26 cellular contexts compared by ENCODE assay signal in genomic region chr18:51250006-51250405, GRCh38.
"Had no signal": no experiment of that assay in that cellular context is flagged by ENCODE, and none has a peak within 500 bp of the region (broad histone marks: within the 10 kb centered on the region; RNA-seq: fewer than 3 reads in every experiment).

No MANE protein-coding gene starts in this region.

- H3K9ac ChIP-seq: SK-N-SH had no signal

- H3K9me3 ChIP-seq: breast epithelium, SK-N-SH had no signal

- H3K4me3 ChIP-seq: breast epithelium had no signal

- H3K27ac ChIP-seq: breast epithelium, VCaP had no signal

- ATAC-seq: activated CD4-positive, alpha-beta T cell treated with anti-CD3 and anti-CD28 coated beads for 36 hours; activated T-cell treated with anti-CD3 and anti-CD28 coated beads, Interleukin-2, amount 50 U/mL, for 72 hours; Panc1; Right ventricle myocardium inferior had no signal

- H3K36me3 ChIP-seq: breast epithelium had no signal

- H3K9me3 Mint-ChIP-seq: activated CD4-positive, alpha-beta memory T cell treated with anti-CD3 and anti-CD28 coated beads, Interleukin-2, amount 10 ng/mL, durations not matched to agents 7 days and 5 days; activated naive CD4-positive, alpha-beta T cell treated with anti-CD3 and anti-CD28 coated beads, Interleukin-2, amount 10 ng/mL, durations not matched to agents 7 days and 5 days; activated naive CD8-positive, alpha-beta T cell treated with anti-CD3 and anti-CD28 coated beads for 36 hours; activated T-helper 2 cell treated with anti-CD3 and anti-CD28 coated beads, Interferon-gamma antibody, Interleukin-2, Interleukin-4, amounts not matched to agents 10 μg/mL and 5 μg/mL and 100 μg/mL, durations not matched to agents 14 hours and 24 hours and 36 hours had no signal

- H3K27ac Mint-ChIP-seq: activated CD4-positive, alpha-beta memory T cell treated with anti-CD3 and anti-CD28 coated beads, Interleukin-2, amount 10 ng/mL, durations not matched to agents 7 days and 5 days; activated CD4-positive, alpha-beta T cell treated with anti-CD3 and anti-CD28 coated beads for 36 hours; activated naive CD4-positive, alpha-beta T cell treated with anti-CD3 and anti-CD28 coated beads, Interleukin-2, amount 10 ng/mL, durations not matched to agents 7 days and 5 days; activated naive CD8-positive, alpha-beta T cell treated with anti-CD3 and anti-CD28 coated beads for 36 hours; activated T-cell treated with anti-CD3 and anti-CD28 coated beads, Interleukin-2, amount 50 U/mL, for 72 hours; activated T-helper 2 cell treated with anti-CD3 and anti-CD28 coated beads, Interferon-gamma antibody, Interleukin-2, Interleukin-4, amounts not matched to agents 10 μg/mL and 5 μg/mL and 100 μg/mL, durations not matched to agents 14 hours and 24 hours and 36 hours had no signal

- H3K4me3 Mint-ChIP-seq: activated CD4-positive, alpha-beta memory T cell treated with anti-CD3 and anti-CD28 coated beads, Interleukin-2, amount 10 ng/mL, durations not matched to agents 7 days and 5 days; activated CD4-positive, alpha-beta T cell treated with anti-CD3 and anti-CD28 coated beads for 36 hours; activated naive CD4-positive, alpha-beta T cell treated with anti-CD3 and anti-CD28 coated beads, Interleukin-2, amount 10 ng/mL, durations not matched to agents 7 days and 5 days; activated naive CD8-positive, alpha-beta T cell treated with anti-CD3 and anti-CD28 coated beads for 36 hours; activated T-cell treated with anti-CD3 and anti-CD28 coated beads, Interleukin-2, amount 50 U/mL, for 72 hours had no signal

- H3K9me2 ChIP-seq: SK-N-SH had no signal

- H3K4me2 ChIP-seq: SK-N-SH had no signal

- H3K36me3 Mint-ChIP-seq: activated naive CD4-positive, alpha-beta T cell treated with anti-CD3 and anti-CD28 coated beads, Interleukin-2, amount 10 ng/mL, durations not matched to agents 7 days and 5 days; activated naive CD8-positive, alpha-beta T cell treated with anti-CD3 and anti-CD28 coated beads for 36 hours had no signal

- H3K4me1 Mint-ChIP-seq: activated CD4-positive, alpha-beta memory T cell treated with anti-CD3 and anti-CD28 coated beads, Interleukin-2, amount 10 ng/mL, durations not matched to agents 7 days and 5 days; activated CD4-positive, alpha-beta T cell treated with anti-CD3 and anti-CD28 coated beads for 36 hours; activated naive CD4-positive, alpha-beta T cell treated with anti-CD3 and anti-CD28 coated beads, Interleukin-2, amount 10 ng/mL, durations not matched to agents 7 days and 5 days; activated naive CD8-positive, alpha-beta T cell treated with anti-CD3 and anti-CD28 coated beads for 36 hours had no signal

- DNase-seq: activated CD4-positive, alpha-beta memory T cell treated with anti-CD3 and anti-CD28 coated beads, Interleukin-2, amount 10 ng/mL, durations not matched to agents 7 days and 5 days; activated CD4-positive, alpha-beta T cell treated with anti-CD3 and anti-CD28 coated beads for 36 hours; activated CD4-positive, alpha-beta T cell treated with anti-CD3 and anti-CD28 coated beads, Interleukin-2, amount 50 U/mL, for 1 hour; activated gamma-delta T cell treated with Interleukin-2 at 50 U/mL for 16 hours; activated naive CD4-positive, alpha-beta T cell treated with anti-CD3 and anti-CD28 coated beads, Interleukin-2, amount 10 ng/mL, durations not matched to agents 7 days and 5 days; activated naive CD8-positive, alpha-beta T cell treated with anti-CD3 and anti-CD28 coated beads for 36 hours; activated T-cell treated with anti-CD3 and anti-CD28 coated beads, Interleukin-2, amount 50 U/mL, for 72 hours; anterior cingulate cortex; MM.1S; NCI-H1105; NCI-H1436; NCI-H1694 treated with DMSO at 0.1 percent for 48 hours; NCI-H2029 treated with DMSO at 0.1 percent for 48 hours; NCI-H345; NCI-H510A; NCI-H526 treated with DMSO at 0.1 percent for 48 hours; NK-92 treated with Interleukin-12 subunit alpha and Interleukin-12 subunit beta, amount 100 ng/mL, for 24 hours; OCI-M1; RPMI8226; SK-N-SH; T-helper 1 cell had no signal

- H3K4me1 ChIP-seq: breast epithelium had no signal

- H3K27me3 ChIP-seq: breast epithelium had no signal
